20 cellular contexts compared by ENCODE assay signal in genomic region chr22:43625242-43625641, GRCh38.
DNase-seq lines count a peak whose midpoint lies in the region; ATAC-seq, FAIRE-seq and TF ChIP-seq lines count a peak whose summit lies in the region.
"Had no signal": no experiment of that assay in that cellular context is flagged by ENCODE, and none has a peak within 500 bp of the region (broad histone marks: within the 10 kb centered on the region; RNA-seq: fewer than 3 reads in every experiment).

No MANE protein-coding gene starts in this region.

- peak overlapping the region; percentile 32 for H3K4me2 ChIP-seq in HCT116 (ENCODE audit: low read length)

- H3K4me1 ChIP-seq in HCT116 (ENCODE audit: control insufficient read depth in 1 of 2, insufficient read depth in 2 of 2, low read length in 2 of 2) = peaks cover 0 to 14% of the 10 kb centered on the region in 2 experiments; a peak in 2 of 4 replicates
- H3K4me1 ChIP-seq in ascending aorta = no peaks in the 10 kb centered on the region
- H3K4me1 ChIP-seq: SJSA1 had no signal

- peak overlapping the region; percentile 35 for H2AFZ ChIP-seq in HCT116 (ENCODE audit: low read depth, low read length, poor library complexity, severe bottlenecking)

- RAD21 ChIA-PET in HCT116 (lab: Charles Lee; ENCODE audit: low non-redundant PET in 1 of 2, low total read pairs in 2 of 2, uncharacterized antibody in 2 of 2, unreplicated experiment in 2 of 2) = no interaction called here

- no peaks in the 10 kb centered on the region for H3K79me2 ChIP-seq in HCT116 (ENCODE audit: insufficient read depth, low read length)

- FAIRE-seq in RCC 7860 (lab: Jason Lieb, UNC) = no peak
- FAIRE-seq: GM12891 had no signal

- intact Hi-C loops in HCT116 (cut with micrococcal nuclease) = no loop called here
- intact Hi-C loops in ascending aorta (cut with DNase I) = no loop called here

- no peaks in the 10 kb centered on the region for H3K9me2 ChIP-seq in HCT116 (ENCODE audit: insufficient read depth)

- H4K20me1 ChIP-seq in HCT116 (ENCODE audit: insufficient read depth) = no peaks in the 10 kb centered on the region

- peak; percentile 70 for DNase-seq in Caki2 (ENCODE audit: low read depth)
- DNase-seq in HCT116 (ENCODE audit: low read depth, low spot score) = peak; percentile 29
- peak; percentile 55 for DNase-seq in RCC 7860 (ENCODE audit: low spot score)
- peak; percentile 66 for DNase-seq in astrocyte of the spinal cord (ENCODE audit: low read depth, low spot score)
- no peak for DNase-seq in DMS79 (lab: John Stamatoyannopoulos, UW)
- DNase-seq in ascending aorta (ENCODE audit: low spot score in 2 of 2) = no peak
- no peak for DNase-seq in NCI-H146 (lab: John Stamatoyannopoulos, UW)
- DNase-seq in left lobe of liver (ENCODE audit: low spot score) = no peak
- DNase-seq: ACHN; C1 segment of cervical spinal cord; CD8-positive, alpha-beta memory T cell; H9; Kasumi-1; NCI-H1105 treated with DMSO at 0.1 percent for 48 hours; NCI-H187; NCI-H226; NCI-H524; SW 1271 had no signal

- no peak overlapping the region for H3K9ac ChIP-seq in HCT116 (ENCODE audit: low read length)

- H3K4me3 ChIP-seq in HCT116 (replicated peaks in 1 of 2; ENCODE audit: low read depth in 1 of 2, low read length in 2 of 2) (no peak overlapping the region), astrocyte of the spinal cord (ENCODE audit: low read depth, low read length) (no peak overlapping the region), ascending aorta (no peak overlapping the region)
- H3K4me3 ChIP-seq: SJSA1 had no signal

- BruUV-seq in HCT116 (replicated peaks; lab: Mats Ljungman, UMichigan) = no TSS peak

- POLR2A ChIA-PET in HCT116 (lab: Charles Lee) = no interaction called here

- no peak for TF ChIP-seq RAD21 in HCT116 (IDR thresholded peaks at IDR 0.05; ENCODE audit: low read depth)

- TF ChIP-seq POLR2A in HCT116 (IDR thresholded peaks at IDR 0.05; ENCODE audit: borderline replicate concordance, extremely low read depth, insufficient read depth, insufficient read length) = no peak

- in situ Hi-C loops in Caki2 (cut with HindIII; ENCODE audit: low pct_unique_long_range_greater_than_20kb, low sequenced_read_pairs) = no loop called here
- in situ Hi-C loops in astrocyte of the spinal cord (cut with HindIII; ENCODE audit: low sequenced_read_pairs) = no loop called here

- TF ChIP-seq CTCF in HCT116 (IDR thresholded peaks at IDR 0.05 in 2 of 3, conservative IDR thresholded peaks at IDR 0.05 in 1 of 3; ENCODE audit: borderline replicate concordance in 1 of 3, insufficient read depth in 1 of 3, low read depth in 2 of 3, low read length in 2 of 3) (no peak), astrocyte of the spinal cord (IDR thresholded peaks at IDR 0.05; ENCODE audit: low read depth, low read length) (no peak), ascending aorta (IDR thresholded peaks at IDR 0.05) (no peak)

- H3K9me3 ChIP-seq in HCT116 (ENCODE audit: control insufficient read depth in 1 of 2, insufficient read depth in 1 of 2, low read depth in 1 of 2, low read length in 2 of 2) (peaks cover 0 to 2% of the 10 kb centered on the region in 2 experiments; a peak in 2 of 4 replicates), ascending aorta (no peaks in the 10 kb centered on the region)
- H3K9me3 ChIP-seq: SJSA1 had no signal

- CTCF ChIA-PET in HCT116 (lab: Charles Lee) = no interaction called here

- H3K27ac ChIP-seq in HCT116 (ENCODE audit: low read depth, low read length) (no peak overlapping the region), ascending aorta (no peak overlapping the region)
- H3K27ac ChIP-seq: SJSA1 had no signal

- H3K36me3 ChIP-seq in HCT116 (ENCODE audit: control insufficient read depth in 1 of 2, insufficient read depth in 2 of 2, low read length in 2 of 2) (no peaks in the 10 kb centered on the region), ascending aorta (no peaks in the 10 kb centered on the region)
- H3K36me3 ChIP-seq: SJSA1 had no signal

- H3K27me3 ChIP-seq in HCT116 (ENCODE audit: insufficient read depth, low read length) (peaks cover 6% of the 10 kb centered on the region), ascending aorta (no peaks in the 10 kb centered on the region)
- H3K27me3 ChIP-seq: SJSA1 had no signal

- peak; percentile 91 for ATAC-seq in HCT116
- no peak for ATAC-seq in left lobe of liver

TF ChIP-seq in HCT116, 20 proteins besides CTCF, POLR2A, EP300 and RAD21:
- TF ChIP-seq ZFX (IDR thresholded peaks at IDR 0.05) = no peak
- TF ChIP-seq ELF1 (IDR thresholded peaks at IDR 0.05; ENCODE audit: borderline replicate concordance, low read depth) = no peak
- TF ChIP-seq EZH2 (IDR thresholded peaks at IDR 0.05) = no peak
- no peak for TF ChIP-seq SIN3A (IDR thresholded peaks at IDR 0.05; ENCODE audit: low read depth)
- no peak for TF ChIP-seq CEBPB (IDR thresholded peaks at IDR 0.05; ENCODE audit: low read depth)
- TF ChIP-seq EGR1 (IDR thresholded peaks at IDR 0.05; ENCODE audit: low read depth) = no peak
- TF ChIP-seq REST (IDR thresholded peaks at IDR 0.05; ENCODE audit: low read depth) = no peak
- TF ChIP-seq ATF3 (IDR thresholded peaks at IDR 0.05) = no peak
- TF ChIP-seq JUND (IDR thresholded peaks at IDR 0.05) = no peak
- TF ChIP-seq ZNF274 (IDR thresholded peaks at IDR 0.05; ENCODE audit: low read depth, low read length) = no peak
- no peak for TF ChIP-seq CBX3 (IDR thresholded peaks at IDR 0.05; ENCODE audit: low read depth)
TF ChIP-seq in HCT116: peak in this region for 0.

Comparison
In these comparisons a context has a peak if more than half of its experiments do, and no peak if none do; other contexts are left out.
1. DNase-seq: peak in Caki2 (single experiment), HCT116 (single experiment), RCC 7860 (single experiment) and astrocyte of the spinal cord (single experiment); none in DMS79 (single experiment), ascending aorta (0 of 2), NCI-H146 (single experiment) and left lobe of liver (single experiment).